ENCODE assay signal across 8 cellular contexts in genomic region chr2:102033028-102033749, GRCh38. TPM values are rescaled to one million over a fixed set of nuclear protein-coding genes. Genes with fewer than 3 reads are reported as not detected.
DNase-seq lines count a peak whose midpoint lies in the region; ATAC-seq and TF ChIP-seq lines count a peak whose summit lies in the region.

No MANE protein-coding gene starts in this region.

- H3K36me3 ChIP-seq in PC-9 (ENCODE audit: low read depth), result no peaks in the 10 kb centered on the region

- H3K27me3 Mint-ChIP-seq in chondrocyte (ENCODE audit: low read depth), result no peaks in the 10 kb centered on the region

- POLR2A ChIA-PET in PC-9 (lab: Charles Lee; ENCODE audit: unreplicated experiment), result interaction anchor here (1.0 kb wide), 1 partner anchor 71 kb away, joined by 4 read pairs; no protein-coding TSS in a partner anchor

- peak; percentile 21; the same call in 1 of the 3 replicates for TF ChIP-seq CTCF in GM12872 (IDR thresholded peaks at IDR 0.05; ENCODE audit: insufficient read depth, low read depth, low read length)
- TF ChIP-seq CTCF in PC-9 (conservative IDR thresholded peaks at IDR 0.05), result no peak
- no peak for TF ChIP-seq CTCF in chondrocyte (IDR thresholded peaks at IDR 0.05)

- ATAC-seq in HG02759 (IDR thresholded peaks at IDR 0.05; ENCODE audit: unreplicated experiment), result peak; percentile 93

- no peaks in the 10 kb centered on the region for H3K79me2 ChIP-seq in PC-9 (ENCODE audit: low read depth)

- 0 out of 2 replicates have a peak, but pooled peaks cover 4% of the 10 kb centered on the region for H3K9me3 ChIP-seq in PC-9 (ENCODE audit: insufficient read depth, low read depth)

- H3K4me1 ChIP-seq in PC-9 (replicated peaks; ENCODE audit: insufficient read depth), result peaks cover 23% of the 10 kb centered on the region

- no peaks in the 10 kb centered on the region for H3K27me3 ChIP-seq in PC-9 (ENCODE audit: insufficient read depth, low read depth)

- intact Hi-C loops in PC-9 (cut with micrococcal nuclease; ENCODE audit: unreplicated experiment), result loop anchor here (5.0 kb wide), 1 partner anchor 39 kb away; no protein-coding TSS in a partner anchor

- H3K9me3 Mint-ChIP-seq in chondrocyte (ENCODE audit: low read depth), result no peaks in the 10 kb centered on the region

- no peaks in the 10 kb centered on the region for H3K36me3 Mint-ChIP-seq in chondrocyte (ENCODE audit: low read depth)

- H3K27ac Mint-ChIP-seq in chondrocyte (ENCODE audit: unreplicated experiment), result peak overlapping the region; percentile 96

- no TSS peak for BruUV-seq in PC-9 (replicated peaks; lab: Mats Ljungman, UMichigan)

- H3F3A ChIP-seq in PC-9 (ENCODE audit: insufficient read depth, low read depth), result no peaks in the 10 kb centered on the region

- H4K20me1 ChIP-seq in PC-9 (ENCODE audit: insufficient read depth), result no peaks in the 10 kb centered on the region

- peak overlapping the region; percentile 70 for H2AFZ ChIP-seq in PC-9

- no peak overlapping the region for H3K27ac ChIP-seq in PC-9

- no peak overlapping the region for H3K4me3 Mint-ChIP-seq in chondrocyte (ENCODE audit: unreplicated experiment)

- H3K4me2 ChIP-seq in PC-9, result peak overlapping the region; percentile 32

- H3K4me3 ChIP-seq in PC-9, result no peak overlapping the region

- no peaks in the 10 kb centered on the region for H3K9me2 ChIP-seq in PC-9 (ENCODE audit: insufficient read depth)

- DNase-seq in PC-9 (peak; percentile 67 to 77), chondrocyte (ENCODE audit: low spot score) (no peak), midbrain (lab: John Stamatoyannopoulos, UW) (peak; percentile 37), 8988T (no peak), NCI-H2171 treated with DMSO at 0.1 percent for 48 hours (lab: John Stamatoyannopoulos, UW) (no peak), NCI-H1930 (lab: John Stamatoyannopoulos, UW) (no peak)

- H3K4me1 Mint-ChIP-seq in chondrocyte (ENCODE audit: low read depth), result peaks cover 72% of the 10 kb centered on the region

- CTCF ChIA-PET in PC-9 (lab: Charles Lee), result interaction anchor here (0.7 to 0.9 kb wide), 2 partner anchors 82 to 208 kb away, joined by 3 to 14 read pairs; no protein-coding TSS in a partner anchor

RNA-seq across cellular contexts. Expression of gene IL1R2, which starts 41.4 kb away (rescaled TPM):
- total RNA-seq in PC-9 (2021) (3.3 and 3.8 TPM in 2 replicates), chondrocyte (not detected in 3 replicates)

Comparison
In these comparisons a context has a peak if more than half of its experiments do, and no peak if none do; other contexts are left out.
1. DNase-seq: peak in PC-9 (2 of 2) and midbrain (single experiment); none in chondrocyte (single experiment), 8988T (single experiment), NCI-H2171 treated with DMSO at 0.1 percent for 48 hours (single experiment) and NCI-H1930 (0 of 2).